21 cellular contexts compared by ENCODE assay signal in the genomic region with DNA sequence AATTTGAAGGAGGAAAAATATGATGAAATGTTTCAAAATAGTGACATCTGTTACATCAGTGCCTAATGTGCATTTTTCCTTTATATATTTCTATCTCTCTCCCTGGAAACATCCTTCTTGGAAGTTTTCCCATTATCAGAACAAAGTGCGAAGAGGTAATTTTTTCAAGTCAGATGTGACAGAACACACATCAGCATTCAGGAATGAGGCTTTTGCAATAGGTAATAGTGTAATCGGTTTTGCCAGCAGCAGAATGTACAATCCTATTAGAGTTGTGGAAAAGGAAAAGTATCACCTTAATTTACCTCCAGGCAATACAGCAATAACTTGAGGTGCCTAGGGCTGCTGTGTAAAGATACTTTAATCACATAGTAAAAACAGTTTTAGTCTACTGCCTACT.
"Had no signal": no experiment of that assay in that cellular context is flagged by ENCODE, and none has a peak within 500 bp of the region (broad histone marks: within the 10 kb centered on the region; RNA-seq: fewer than 3 reads in every experiment).

No MANE protein-coding gene starts in this region.

- H3K9me3 ChIP-seq: esophagus muscularis mucosa, right atrium auricular region, transverse colon, vagina had no signal

- H3K4me3 ChIP-seq: esophagus muscularis mucosa, lung, right atrium auricular region, transverse colon, vagina had no signal

- DNase-seq: activated CD4-positive, alpha-beta memory T cell treated with anti-CD3 and anti-CD28 coated beads, Interleukin-2, amount 10 ng/mL, durations not matched to agents 7 days and 5 days; activated CD4-positive, alpha-beta T cell treated with anti-CD3 and anti-CD28 coated beads for 48 hours; activated CD4-positive, CD25-positive, alpha-beta regulatory T cell; activated CD8-positive, alpha-beta memory T cell treated with anti-CD3 and anti-CD28 coated beads, Interleukin-2, amount 10 ng/mL, durations not matched to agents 7 days and 5 days; activated naive CD4-positive, alpha-beta T cell; activated naive CD8-positive, alpha-beta T cell treated with anti-CD3 and anti-CD28 coated beads, Interleukin-2, amount 10 ng/mL, durations not matched to agents 7 days and 5 days; amygdala; cortex of kidney; posterior cingulate gyrus; stimulated activated CD4-positive, alpha-beta T cell treated with anti-CD3 and anti-CD28 coated beads, Interleukin-2, amount 100 ng/mL, for 24 hours; stimulated activated naive CD4-positive, alpha-beta T cell treated with Interleukin-2 at 50 U/mL for 16 hours; substantia nigra; T-helper 1 cell; T-helper 9 cell; transverse colon had no signal

- ATAC-seq: activated CD8-positive, alpha-beta memory T cell treated with anti-CD3 and anti-CD28 coated beads, Interleukin-2, amount 10 ng/mL, durations not matched to agents 7 days and 5 days; left lobe of liver; natural killer cell treated with Interleukin-12 subunit alpha and Interleukin-12 subunit beta and Interleukin-15 and Interleukin-18, amount 100 ng/mL, for 72 hours had no signal

- H3K36me3 ChIP-seq: esophagus muscularis mucosa, right atrium auricular region, transverse colon, vagina had no signal

- H3K27ac ChIP-seq: esophagus muscularis mucosa, right atrium auricular region, transverse colon, vagina had no signal

- H3K27me3 ChIP-seq: esophagus muscularis mucosa, right atrium auricular region, transverse colon, vagina had no signal
